Comparison of ENCODE assay signal across 13 cellular contexts in the genomic region with DNA sequence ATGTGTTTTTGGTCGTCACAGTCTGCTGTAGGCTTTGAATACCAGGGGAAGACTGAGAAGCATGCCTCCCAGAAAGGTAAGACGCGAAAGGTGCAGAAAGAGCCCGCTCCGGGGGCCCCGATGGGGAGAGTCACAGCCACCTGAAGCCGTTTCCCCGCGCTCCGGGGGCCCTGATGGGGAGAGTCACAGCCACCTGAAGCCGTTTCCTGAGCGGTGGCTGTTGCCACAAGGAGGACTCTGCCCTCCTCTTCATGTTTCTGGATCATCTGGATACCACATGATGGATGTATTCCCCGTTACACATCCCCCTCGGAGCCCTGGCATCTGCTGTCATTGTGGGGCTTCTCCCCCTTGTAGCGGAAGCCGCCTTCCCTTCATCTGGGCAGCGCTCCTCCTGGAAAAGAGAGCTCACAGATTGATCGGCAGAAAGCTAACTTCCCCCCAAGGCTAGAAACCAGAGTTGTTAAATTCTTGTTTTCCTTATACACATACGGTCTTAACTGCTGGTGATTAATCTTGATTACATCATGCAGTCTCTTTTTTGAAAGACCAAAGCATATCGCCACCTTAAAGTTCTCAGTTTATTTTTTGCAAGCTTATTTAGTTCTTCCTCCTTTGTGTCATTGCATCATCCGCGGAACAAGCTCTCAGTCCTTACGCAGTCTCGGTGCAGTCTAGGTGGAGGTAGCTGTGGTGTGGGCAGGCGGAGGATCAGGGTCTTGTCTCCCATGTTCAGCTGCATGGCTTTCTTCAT. TPM values are rescaled to one million over a fixed set of nuclear protein-coding genes. Genes with fewer than 3 reads are reported as not detected.
A peak's percentile ranks its signal among the peaks of the same experiment; 100 is the strongest.
DNase-seq lines count a peak whose midpoint lies in the region; FAIRE-seq and TF ChIP-seq lines count a peak whose summit lies in the region.
"Had no signal": no experiment of that assay in that cellular context is flagged by ENCODE, and none has a peak within 500 bp of the region (broad histone marks: within the 10 kb centered on the region; RNA-seq: fewer than 3 reads in every experiment).

No MANE protein-coding gene starts in this region.

- DNase-seq in GM04503 (ENCODE audit: low read depth) (peak; percentile 23), NB4 (ENCODE audit: low read depth) (peak; percentile 91), choroid plexus epithelial cell (ENCODE audit: low read depth) (peak; percentile 67), non-pigmented ciliary epithelial cell (ENCODE audit: low read depth) (peak; percentile 9), NCI-H2107 (lab: John Stamatoyannopoulos, UW) (no peak), NCI-H446 (lab: John Stamatoyannopoulos, UW) (no peak), GM12891 (ENCODE audit: insufficient read length, low spot score) (no peak)
- DNase-seq: NCI-H1694, NCI-H69, spleen, WERI-Rb-1 had no signal

- TF ChIP-seq CTCF in NB4 (IDR thresholded peaks at IDR 0.05; ENCODE audit: low read depth, low read length) (no peak), choroid plexus epithelial cell (conservative IDR thresholded peaks at IDR 0.05; ENCODE audit: low read depth, low read length) (no peak)

- FAIRE-seq in GM12891 (lab: Jason Lieb, UNC): no peak
- FAIRE-seq: colon had no signal

- TF ChIP-seq POLR2A in NB4 (IDR thresholded peaks at IDR 0.05; ENCODE audit: extremely low read depth, insufficient read length) (no peak), GM12891 (IDR thresholded peaks at IDR 0.05; ENCODE audit: low read depth, low read length) (no peak)

- H3K4me3 ChIP-seq in NB4 (ENCODE audit: low read depth, low read length) (no peak overlapping the region), choroid plexus epithelial cell (ENCODE audit: low read depth, low read length) (no peak overlapping the region)
- H3K4me3 ChIP-seq: esophagus muscularis mucosa, spleen had no signal

TF ChIP-seq in GM12891, 5 proteins besides CTCF, POLR2A, EP300 and RAD21:
- no peak for TF ChIP-seq PAX5 (IDR thresholded peaks at IDR 0.05; ENCODE audit: insufficient read depth, low read length, severe bottlenecking)
- no peak for TF ChIP-seq SPI1 (IDR thresholded peaks at IDR 0.05; ENCODE audit: low read depth, low read length)
- no peak for TF ChIP-seq TAF1 (IDR thresholded peaks at IDR 0.05; ENCODE audit: low read depth, low read length)
- no peak for TF ChIP-seq POU2F2 (IDR thresholded peaks at IDR 0.05; ENCODE audit: low read depth, low read length)
- no peak for TF ChIP-seq POLR2AphosphoS5 (IDR thresholded peaks at IDR 0.05; ENCODE audit: low read depth, low read length)

RNA-seq across cellular contexts. Expression of a gene that starts 17.5 kb away (rescaled TPM):
- 27.9 TPM for polyA plus RNA-seq in GM12891 (2012; ENCODE audit: low read depth, missing spikeins)

Comparison
In these comparisons a context has a peak if more than half of its experiments do, and no peak if none do; other contexts are left out.
1. DNase-seq: peak in GM04503 (single experiment), NB4 (single experiment), choroid plexus epithelial cell (single experiment) and non-pigmented ciliary epithelial cell (single experiment); none in NCI-H2107 (single experiment), NCI-H446 (0 of 2) and GM12891 (single experiment).